In the genomic region with DNA sequence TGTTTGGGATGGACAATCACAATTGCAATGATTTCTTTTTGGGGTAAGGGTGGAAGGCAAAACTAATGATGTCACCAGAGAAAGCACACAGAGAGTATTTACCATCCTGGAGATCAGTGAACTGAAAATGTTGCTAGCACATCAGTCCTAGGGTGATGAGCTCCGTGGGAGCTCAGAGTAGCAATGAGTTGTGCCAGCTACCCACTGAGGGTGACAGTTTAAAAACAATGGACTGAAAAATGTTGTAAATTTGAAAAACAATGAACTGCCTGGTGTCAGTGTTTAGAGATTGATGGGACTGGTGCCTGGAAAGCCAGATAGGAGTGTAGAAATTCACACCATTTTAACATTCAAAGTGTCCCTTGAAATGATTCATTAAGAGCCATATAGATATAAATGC, we compare ENCODE assay signal across 20 cellular contexts.
"Had no signal": no experiment of that assay in that cellular context is flagged by ENCODE, and none has a peak within 500 bp of the region (broad histone marks: within the 10 kb centered on the region; RNA-seq: fewer than 3 reads in every experiment).

No MANE protein-coding gene starts in this region.

- H3K9me3 Mint-ChIP-seq: dendritic cell treated with granulocyte-macrophage colony-stimulating factor and Interleukin-4, amounts not matched to agents 40 ng/mL and 50 ng/mL, for 4 days had no signal

- H3K4me1 ChIP-seq: body of pancreas, left ventricle myocardium inferior, uterus had no signal

- H3K36me3 Mint-ChIP-seq: activated naive CD4-positive, alpha-beta T cell treated with anti-CD3 and anti-CD28 coated beads, Interleukin-2, amount 50 U/mL, for 24 hours; mesothelial cell of epicardium; naive thymus-derived CD8-positive, alpha-beta T cell; stimulated activated naive B cell treated with anti-CD40 and anti-IgM and Interleukin-4, amounts not matched to agents 10 μg/mL and 1 μg/mL and 100 μg/mL, for 72 hours had no signal

- H3K27ac Mint-ChIP-seq: activated CD8-positive, alpha-beta T cell treated with anti-CD3 and anti-CD28 coated beads, Interleukin-2, amount 10 ng/mL, durations not matched to agents 7 days and 5 days; activated naive CD4-positive, alpha-beta T cell treated with anti-CD3 and anti-CD28 coated beads, Interleukin-2, amount 50 U/mL, for 24 hours; dendritic cell treated with granulocyte-macrophage colony-stimulating factor and Interleukin-4, amounts not matched to agents 40 ng/mL and 50 ng/mL, for 4 days; mesothelial cell of epicardium; naive thymus-derived CD8-positive, alpha-beta T cell; stimulated activated naive B cell treated with anti-CD40 and anti-IgM and Interleukin-4, amounts not matched to agents 10 μg/mL and 1 μg/mL and 100 μg/mL, for 72 hours had no signal

- DNase-seq: activated CD4-positive, alpha-beta T cell treated with anti-CD3 and anti-CD28 coated beads for 1 hour; activated CD4-positive, alpha-beta T cell treated with anti-CD3 and anti-CD28 coated beads, Interleukin-2, amount 50 U/mL, for 1 hour; activated CD8-positive, alpha-beta T cell treated with anti-CD3 and anti-CD28 coated beads, Interleukin-2, amount 10 ng/mL, durations not matched to agents 7 days and 5 days; activated gamma-delta T cell treated with Interleukin-2 at 50 U/mL for 16 hours; activated T-cell treated with anti-CD3 and anti-CD28 coated beads, Interleukin-2, amount 50 U/mL, for 1 hour; anterior cingulate cortex; body of pancreas; caudate nucleus; effector CD4-positive, alpha-beta T cell; foreskin melanocyte; left ventricle myocardium inferior; naive thymus-derived CD8-positive, alpha-beta T cell; stimulated activated CD4-positive, alpha-beta T cell treated with anti-CD3 and anti-CD28 coated beads, Interleukin-2, amount 100 ng/mL, for 48 hours; stimulated activated CD8-positive, alpha-beta memory T cell treated with anti-CD3 and anti-CD28 coated beads, Interleukin-4, amount 100 ng/mL, for 48 hours; stimulated activated naive B cell treated with anti-CD40 and anti-IgM and Interleukin-4, amounts not matched to agents 10 μg/mL and 1 μg/mL and 100 μg/mL, for 72 hours; uterus; WERI-Rb-1 had no signal

- H3K9me3 ChIP-seq: body of pancreas, uterus had no signal

- H3K36me3 ChIP-seq: left ventricle myocardium inferior, uterus, WERI-Rb-1 had no signal

- H3K27me3 Mint-ChIP-seq: dendritic cell treated with granulocyte-macrophage colony-stimulating factor and Interleukin-4, amounts not matched to agents 40 ng/mL and 50 ng/mL, for 4 days had no signal

- H3K27ac ChIP-seq: body of pancreas, left ventricle myocardium inferior, uterus, WERI-Rb-1 had no signal

- H3K4me3 ChIP-seq: body of pancreas, left ventricle myocardium inferior, uterus had no signal

- H3K27me3 ChIP-seq: body of pancreas, uterus had no signal

- H3K4me1 Mint-ChIP-seq: activated naive CD4-positive, alpha-beta T cell treated with anti-CD3 and anti-CD28 coated beads, Interleukin-2, amount 50 U/mL, for 24 hours; mesothelial cell of epicardium; naive thymus-derived CD8-positive, alpha-beta T cell; stimulated activated naive B cell treated with anti-CD40 and anti-IgM and Interleukin-4, amounts not matched to agents 10 μg/mL and 1 μg/mL and 100 μg/mL, for 72 hours had no signal

- ATAC-seq: activated CD8-positive, alpha-beta T cell treated with anti-CD3 and anti-CD28 coated beads, Interleukin-2, amount 10 ng/mL, durations not matched to agents 7 days and 5 days; body of pancreas; naive thymus-derived CD8-positive, alpha-beta T cell; stimulated activated naive B cell treated with anti-CD40 and anti-IgM and Interleukin-4, amounts not matched to agents 10 μg/mL and 1 μg/mL and 100 μg/mL, for 72 hours had no signal

- H3K4me3 Mint-ChIP-seq: activated CD8-positive, alpha-beta T cell treated with anti-CD3 and anti-CD28 coated beads, Interleukin-2, amount 10 ng/mL, durations not matched to agents 7 days and 5 days; activated naive CD4-positive, alpha-beta T cell treated with anti-CD3 and anti-CD28 coated beads, Interleukin-2, amount 50 U/mL, for 24 hours; dendritic cell treated with granulocyte-macrophage colony-stimulating factor and Interleukin-4, amounts not matched to agents 40 ng/mL and 50 ng/mL, for 4 days; mesothelial cell of epicardium; naive thymus-derived CD8-positive, alpha-beta T cell; stimulated activated naive B cell treated with anti-CD40 and anti-IgM and Interleukin-4, amounts not matched to agents 10 μg/mL and 1 μg/mL and 100 μg/mL, for 72 hours had no signal
